ENCODE assay signal across 20 cellular contexts in genomic region chr12:52347016-52347415, GRCh38. TPM values are rescaled to one million over a fixed set of nuclear protein-coding genes. Genes with fewer than 3 reads are reported as not detected.
DNase-seq lines count a peak whose midpoint lies in the region; ATAC-seq, FAIRE-seq and TF ChIP-seq lines count a peak whose summit lies in the region.
"Had no signal": no experiment of that assay in that cellular context is flagged by ENCODE, and none has a peak within 500 bp of the region (broad histone marks: within the 10 kb centered on the region; RNA-seq: fewer than 3 reads in every experiment).

No MANE protein-coding gene starts in this region.

- no peaks in the 10 kb centered on the region for H3K9me3 ChIP-seq in HepG2 (ENCODE audit: low read length)
- H3K9me3 ChIP-seq in right lobe of liver: no peaks in the 10 kb centered on the region
- no peaks in the 10 kb centered on the region for H3K9me3 ChIP-seq in hepatocyte (ENCODE audit: low read depth)
- peaks cover 4% of the 10 kb centered on the region for H3K9me3 ChIP-seq in trophoblast cell (ENCODE audit: insufficient read depth, low read depth, low read length)
- no peaks in the 10 kb centered on the region for H3K9me3 ChIP-seq in neuronal stem cell (replicated peaks in 1 of 2; ENCODE audit: control insufficient read depth in 2 of 2, insufficient read depth in 1 of 2, low read depth in 1 of 2, low read length in 2 of 2)

- H3K4me3 ChIP-seq in HepG2 (replicated peaks in 1 of 3; ENCODE audit: insufficient read depth in 1 of 3, low read depth in 2 of 3, low read length in 3 of 3) (no peak overlapping the region), right lobe of liver (no peak overlapping the region), hepatocyte (no peak overlapping the region), trophoblast cell (ENCODE audit: low read depth, low read length) (no peak overlapping the region), neuronal stem cell (ENCODE audit: low read length in 2 of 2) (no peak overlapping the region)
- H3K4me3 ChIP-seq: A549 had no signal

- H2BK5ac ChIP-seq in trophoblast cell (ENCODE audit: low read depth, low read length, poor library complexity) (no peak overlapping the region), neuronal stem cell (ENCODE audit: low read length) (no peak overlapping the region)

- no peak for TF ChIP-seq CTCF in HepG2 (CRISPR knock-in tag; IDR thresholded peaks at IDR 0.05)
- TF ChIP-seq CTCF in right lobe of liver (IDR thresholded peaks at IDR 0.05): no peak
- no peak for TF ChIP-seq CTCF in hepatocyte (IDR thresholded peaks at IDR 0.05; ENCODE audit: poor library complexity)

- BruUV-seq in HepG2 (replicated peaks; lab: Mats Ljungman, UMichigan): no TSS peak

- H4K91ac ChIP-seq in trophoblast cell (ENCODE audit: low read depth, low read length): no peak overlapping the region
- no peak overlapping the region for H4K91ac ChIP-seq in neuronal stem cell (ENCODE audit: low read depth, low read length, poor library complexity)

- POLR2A ChIA-PET in HepG2 (lab: Yijun Ruan, JAX): no interaction called here

- 11% methylated on average over 6 of the region's 9 CpGs for WGBS in HepG2 (ENCODE audit: low lambda C conversion rate)
- 53% methylated on average over 3 of the region's 9 CpGs for WGBS in right lobe of liver (ENCODE audit: insufficient coverage, low coverage, low lambda C conversion rate, missing lambda C conversion rate)
- 74% methylated on average over 9 of the region's 9 CpGs for WGBS in hepatocyte (ENCODE audit: low lambda C conversion rate, missing lambda C conversion rate)
- no CpG with 5 or more reads among the region's 9 CpGs for WGBS in trophoblast cell (ENCODE audit: extremely low coverage, insufficient coverage, insufficient read length)
- WGBS in neuronal stem cell (ENCODE audit: extremely low coverage in 2 of 2, insufficient read length in 2 of 2, insufficient replicate concordance in 1 of 2), 2 donors: no CpG with 5 or more reads among the region's 9 CpGs

- no peak overlapping the region for H2BK15ac ChIP-seq in neuronal stem cell (ENCODE audit: low read length)

- H3K79me1 ChIP-seq in trophoblast cell (ENCODE audit: low read length) (no peaks in the 10 kb centered on the region), neuronal stem cell (ENCODE audit: low read depth, low read length) (no peaks in the 10 kb centered on the region)

- H4K20me1 ChIP-seq in HepG2 (ENCODE audit: insufficient read depth, low read length) (no peaks in the 10 kb centered on the region), hepatocyte (ENCODE audit: insufficient read depth, poor library complexity, severe bottlenecking) (no peaks in the 10 kb centered on the region)

- H3K9me2 ChIP-seq in hepatocyte (replicated peaks; ENCODE audit: insufficient read depth): no peaks in the 10 kb centered on the region

- in situ Hi-C loops in HepG2 (cut with HindIII; ENCODE audit: extremely low pct_ligation_motif_present, low pct_unique_long_range_greater_than_20kb): no loop called here

- H3K27me3 ChIP-seq in HepG2 (ENCODE audit: control insufficient read depth in 1 of 2, insufficient read depth in 2 of 2, low read length in 2 of 2): peaks cover 2 to 30% of the 10 kb centered on the region in 2 experiments
- no peaks in the 10 kb centered on the region for H3K27me3 ChIP-seq in right lobe of liver
- H3K27me3 ChIP-seq in hepatocyte: no peaks in the 10 kb centered on the region
- no peaks in the 10 kb centered on the region for H3K27me3 ChIP-seq in trophoblast cell (ENCODE audit: insufficient read depth, low read length)
- peaks cover 0 to 12% (median 2%) of the 10 kb centered on the region in 3 experiments for H3K27me3 ChIP-seq in neuronal stem cell (ENCODE audit: control insufficient read depth in 3 of 3, insufficient read depth in 3 of 3, low read depth in 1 of 3, low read length in 3 of 3)

- no peak overlapping the region for H3K23ac ChIP-seq in trophoblast cell (ENCODE audit: low read length)
- H3K23ac ChIP-seq in neuronal stem cell (ENCODE audit: low read depth, low read length, poor library complexity): no peak overlapping the region

- no peak for TF ChIP-seq EP300 in HepG2 (IDR thresholded peaks at IDR 0.05; ENCODE audit: low read depth in 2 of 2, low read length in 2 of 2)
- TF ChIP-seq EP300 in HepG2 (CRISPR knock-in tag; IDR thresholded peaks at IDR 0.05; ENCODE audit: borderline replicate concordance): no peak

- no peak overlapping the region for H3K9ac ChIP-seq in HepG2 (ENCODE audit: insufficient read depth, low read depth, low read length)
- no peak overlapping the region for H3K9ac ChIP-seq in trophoblast cell (ENCODE audit: low read length)
- H3K9ac ChIP-seq in neuronal stem cell (ENCODE audit: low read depth, low read length, poor library complexity): no peak overlapping the region

- H3K4me2 ChIP-seq in HepG2 (ENCODE audit: low read depth, low read length) (no peak overlapping the region), hepatocyte (no peak overlapping the region), trophoblast cell (ENCODE audit: low read length) (no peak overlapping the region), neuronal stem cell (ENCODE audit: insufficient read depth, low read length, poor library complexity, severe bottlenecking) (no peak overlapping the region)
- H3K4me2 ChIP-seq: A549 had no signal

- H2AK5ac ChIP-seq in trophoblast cell (ENCODE audit: low read length) (no peak overlapping the region), neuronal stem cell (ENCODE audit: low read depth, low read length) (no peak overlapping the region)

- H4K8ac ChIP-seq in trophoblast cell (ENCODE audit: low read depth, low read length): no peak overlapping the region
- H4K8ac ChIP-seq in neuronal stem cell (ENCODE audit: low read depth, low read length): no peak overlapping the region

- CTCF ChIA-PET in HepG2 (lab: Yijun Ruan, JAX; ENCODE audit: low intra/inter-chr PET ratio, low total read pairs): no interaction called here

- H3K79me2 ChIP-seq in HepG2 (ENCODE audit: insufficient read depth, low read length) (no peaks in the 10 kb centered on the region), hepatocyte (no peaks in the 10 kb centered on the region), trophoblast cell (ENCODE audit: control insufficient read depth, insufficient read depth, low read length, poor library complexity) (no peaks in the 10 kb centered on the region)

- no peak overlapping the region for H2AFZ ChIP-seq in HepG2 (ENCODE audit: low read length)
- no peak overlapping the region for H2AFZ ChIP-seq in hepatocyte
- no peak overlapping the region for H2AFZ ChIP-seq in trophoblast cell (ENCODE audit: insufficient read depth, low read length, poor library complexity)
- no peak overlapping the region for H2AFZ ChIP-seq in neuronal stem cell (ENCODE audit: low read length)

- H3K4ac ChIP-seq in trophoblast cell (ENCODE audit: low read depth, low read length): no peak overlapping the region
- H3K4ac ChIP-seq in neuronal stem cell (ENCODE audit: low read length): no peak overlapping the region

- intact Hi-C loops in HepG2 (cut with micrococcal nuclease; ENCODE audit: unreplicated experiment) (no loop called here), right lobe of liver (cut with DNase I) (no loop called here)

- DNase-seq in HepG2 (ENCODE audit: low spot score): no peak
- DNase-seq in right lobe of liver: no peak
- peak; percentile 32 for DNase-seq in hepatocyte (ENCODE audit: low spot score)
- no peak for DNase-seq in trophoblast cell
- no peak for DNase-seq in RPMI8226
- no peak for DNase-seq in neuronal stem cell (ENCODE audit: low spot score)
- DNase-seq: Calu3; CD4-positive, alpha-beta T cell; HCEC 1CT; NCI-H1417 treated with DMSO at 0.1 percent for 48 hours; NCI-H2029; NCI-H510A had no signal

- ATAC-seq in HepG2 (peak; percentile 39), right lobe of liver (no peak), HG02938 (IDR thresholded peaks at IDR 0.05; ENCODE audit: unreplicated experiment) (no peak), HG02588 (IDR thresholded peaks at IDR 0.05; ENCODE audit: unreplicated experiment) (no peak)

- H3K14ac ChIP-seq in trophoblast cell (ENCODE audit: low read length) (no peak overlapping the region), neuronal stem cell (ENCODE audit: low read length) (no peak overlapping the region)

- no peak for FAIRE-seq in HepG2 (lab: Jason Lieb, UNC)
- FAIRE-seq: A549, GM12891, GM19239, RCC 7860 had no signal

- H3K18ac ChIP-seq in trophoblast cell (ENCODE audit: low read length) (peak overlapping the region; percentile 25), neuronal stem cell (ENCODE audit: low read length) (no peak overlapping the region)

- no peak overlapping the region for H2BK12ac ChIP-seq in trophoblast cell (ENCODE audit: low read length)
- no peak overlapping the region for H2BK12ac ChIP-seq in neuronal stem cell (ENCODE audit: low read length)

- no peak overlapping the region for H3K27ac ChIP-seq in HepG2 (ENCODE audit: extremely low read length, insufficient read depth, low read length)
- no peak overlapping the region for H3K27ac ChIP-seq in right lobe of liver
- H3K27ac ChIP-seq in hepatocyte: peak overlapping the region; percentile 61
- no peak overlapping the region for H3K27ac ChIP-seq in trophoblast cell (ENCODE audit: low read depth, low read length)
- no peak overlapping the region for H3K27ac ChIP-seq in neuronal stem cell (replicated peaks; ENCODE audit: low read length)

- H3K4me1 ChIP-seq in HepG2 (ENCODE audit: insufficient read depth, low read length): peaks cover 10% of the 10 kb centered on the region
- H3K4me1 ChIP-seq in right lobe of liver: peaks cover 0 to 15% (median 0%) of the 10 kb centered on the region in 4 donors
- peaks cover 25% of the 10 kb centered on the region for H3K4me1 ChIP-seq in hepatocyte (ENCODE audit: insufficient read depth)
- H3K4me1 ChIP-seq in trophoblast cell (ENCODE audit: control insufficient read depth in 1 of 2, insufficient read depth in 2 of 2, low read length in 2 of 2): peaks cover 10 to 13% of the 10 kb centered on the region in 2 experiments
- no peaks in the 10 kb centered on the region for H3K4me1 ChIP-seq in neuronal stem cell (ENCODE audit: control insufficient read depth in 2 of 2, insufficient read depth in 1 of 2, low read depth in 1 of 2, low read length in 2 of 2)

- TF ChIP-seq POLR2A in HepG2 (IDR thresholded peaks at IDR 0.05; ENCODE audit: insufficient read depth in 1 of 2, low read depth in 2 of 2, low read length in 2 of 2) (no peak), right lobe of liver (IDR thresholded peaks at IDR 0.05) (no peak)

- H2BK120ac ChIP-seq in trophoblast cell (ENCODE audit: insufficient read depth, low read length, poor library complexity): no peak overlapping the region
- no peak overlapping the region for H2BK120ac ChIP-seq in neuronal stem cell (ENCODE audit: low read depth, low read length)

- H4K12ac ChIP-seq in trophoblast cell (ENCODE audit: low read depth, low read length): no peak overlapping the region

- TF ChIP-seq RAD21 in HepG2 (CRISPR knock-in tag; IDR thresholded peaks at IDR 0.05): no peak

- H3K36me3 ChIP-seq in HepG2 (replicated peaks in 1 of 2; ENCODE audit: control insufficient read depth in 1 of 2, insufficient read depth in 2 of 2, low read length in 2 of 2): no peaks in the 10 kb centered on the region
- H3K36me3 ChIP-seq in right lobe of liver: no peaks in the 10 kb centered on the region
- H3K36me3 ChIP-seq in hepatocyte (replicated peaks; ENCODE audit: insufficient read depth, low read depth): no peaks in the 10 kb centered on the region
- H3K36me3 ChIP-seq in trophoblast cell (ENCODE audit: control insufficient read depth in 1 of 2, insufficient read depth in 2 of 2, low read length in 2 of 2): no peaks in the 10 kb centered on the region
- no peaks in the 10 kb centered on the region for H3K36me3 ChIP-seq in neuronal stem cell (replicated peaks in 1 of 2; ENCODE audit: control insufficient read depth in 2 of 2, insufficient read depth in 2 of 2, low read length in 2 of 2)

RNA-seq across cellular contexts. Expression of gene KRT85, which starts 20.3 kb away (rescaled TPM):
- total RNA-seq in HepG2 (2016; rRNA removed; fragmentation: Illumina TruSeq; extraction: Trizol) (not detected in 2 replicates), right lobe of liver (not detected), hepatocyte (not detected in 2 replicates)
- total RNA-seq in HepG2 (2016; cell fraction: cytosol; rRNA removed; fragmentation: Illumina TruSeq; extraction: Trizol; ENCODE audit: low read depth): not detected in 2 replicates
- total RNA-seq in HepG2 (2016; cell fraction: insoluble cytoplasmic fraction; rRNA removed; fragmentation: Illumina TruSeq; extraction: Trizol): not detected in 2 replicates
- total RNA-seq in HepG2 (2016; cell fraction: membrane; rRNA removed; fragmentation: Illumina TruSeq; extraction: Trizol): not detected in 2 replicates
- total RNA-seq in HepG2 (2016; cell fraction: nucleus; rRNA removed; fragmentation: Illumina TruSeq; extraction: Trizol): not detected in 2 replicates
- polyA plus RNA-seq in HepG2 (2011; rRNA removed) (not detected in 2 replicates), hepatocyte (not detected in 2 replicates)
- polyA plus RNA-seq in HepG2 (2011; cell fraction: cytosol; rRNA removed): not detected in 2 replicates
- not detected in 2 replicates for polyA plus RNA-seq in HepG2 (2011; cell fraction: nucleus; rRNA removed)
- not detected in 2 replicates for polyA plus RNA-seq in HepG2 (2012)
- not detected in 2 replicates for polyA plus RNA-seq in HepG2 (2016; cell fraction: cytosol; fragmentation: Illumina TruSeq; extraction: Trizol; ENCODE audit: low read depth)
- polyA plus RNA-seq in HepG2 (2016; cell fraction: insoluble cytoplasmic fraction; fragmentation: Illumina TruSeq; extraction: Trizol; ENCODE audit: low read depth): not detected in 2 replicates
- not detected in 2 replicates for polyA plus RNA-seq in HepG2 (2016; cell fraction: membrane; fragmentation: Illumina TruSeq; extraction: Trizol; ENCODE audit: low read depth)
- polyA plus RNA-seq in HepG2 (2016; cell fraction: nucleus; fragmentation: Illumina TruSeq; extraction: Trizol; ENCODE audit: insufficient read depth, low read depth): not detected in 2 replicates
- polyA minus RNA-seq in HepG2 (2011; rRNA and poly(A)+ RNA removed; ENCODE audit: low replicate concordance): not detected in 2 replicates
- not detected in 2 replicates for polyA minus RNA-seq in HepG2 (2011; cell fraction: cytosol; rRNA and poly(A)+ RNA removed)
- not detected in 2 replicates for polyA minus RNA-seq in HepG2 (2011; cell fraction: nucleus; rRNA and poly(A)+ RNA removed)
- not detected in 2 replicates for polyA plus RNA-seq in trophoblast cell (2013)
- not detected for polyA plus RNA-seq in neuronal stem cell (2013, experiment 1 of 2)
- polyA plus RNA-seq in neuronal stem cell (2013, experiment 2 of 2): not detected
- total RNA-seq: Calu3; CD4-positive, alpha-beta T cell; LHCN-M2 had no signal
- polyA plus RNA-seq: IgD-negative memory B cell had no signal

RNA-seq across cellular contexts. Expression of gene KRT83, which starts 25.8 kb away (rescaled TPM):
- total RNA-seq in HepG2 (2016; rRNA removed; fragmentation: Illumina TruSeq; extraction: Trizol) (not detected in 2 replicates), right lobe of liver (not detected), hepatocyte (not detected in 2 replicates)
- total RNA-seq in HepG2 (2016; cell fraction: cytosol; rRNA removed; fragmentation: Illumina TruSeq; extraction: Trizol; ENCODE audit: low read depth): not detected in 2 replicates
- not detected in 2 replicates for total RNA-seq in HepG2 (2016; cell fraction: insoluble cytoplasmic fraction; rRNA removed; fragmentation: Illumina TruSeq; extraction: Trizol)
- not detected in 2 replicates for total RNA-seq in HepG2 (2016; cell fraction: membrane; rRNA removed; fragmentation: Illumina TruSeq; extraction: Trizol)
- not detected in 2 replicates for total RNA-seq in HepG2 (2016; cell fraction: nucleus; rRNA removed; fragmentation: Illumina TruSeq; extraction: Trizol)
- polyA plus RNA-seq in HepG2 (2011; rRNA removed) (not detected in 2 replicates), hepatocyte (not detected in 2 replicates)
- polyA plus RNA-seq in HepG2 (2011; cell fraction: cytosol; rRNA removed): not detected in 2 replicates
- polyA plus RNA-seq in HepG2 (2011; cell fraction: nucleus; rRNA removed): not detected in 2 replicates
- not detected in 2 replicates for polyA plus RNA-seq in HepG2 (2012)
- polyA plus RNA-seq in HepG2 (2016; cell fraction: cytosol; fragmentation: Illumina TruSeq; extraction: Trizol; ENCODE audit: low read depth): not detected in 2 replicates
- polyA plus RNA-seq in HepG2 (2016; cell fraction: insoluble cytoplasmic fraction; fragmentation: Illumina TruSeq; extraction: Trizol; ENCODE audit: low read depth): not detected in 2 replicates
- not detected in 2 replicates for polyA plus RNA-seq in HepG2 (2016; cell fraction: membrane; fragmentation: Illumina TruSeq; extraction: Trizol; ENCODE audit: low read depth)
- not detected in 2 replicates for polyA plus RNA-seq in HepG2 (2016; cell fraction: nucleus; fragmentation: Illumina TruSeq; extraction: Trizol; ENCODE audit: insufficient read depth, low read depth)
- 0.98 TPM in 1 of 2 replicates, not detected in the other for polyA minus RNA-seq in HepG2 (2011; rRNA and poly(A)+ RNA removed; ENCODE audit: low replicate concordance)
- not detected in 2 replicates for polyA minus RNA-seq in HepG2 (2011; cell fraction: cytosol; rRNA and poly(A)+ RNA removed)
- not detected in 2 replicates for polyA minus RNA-seq in HepG2 (2011; cell fraction: nucleus; rRNA and poly(A)+ RNA removed)
- not detected in 2 replicates for polyA plus RNA-seq in trophoblast cell (2013)
- polyA plus RNA-seq in neuronal stem cell (2013, experiment 1 of 2): not detected
- not detected for polyA plus RNA-seq in neuronal stem cell (2013, experiment 2 of 2)
- total RNA-seq: Calu3; CD4-positive, alpha-beta T cell; LHCN-M2 had no signal
- polyA plus RNA-seq: IgD-negative memory B cell had no signal

RNA-seq across cellular contexts. Expression of gene KRT84, which starts 38.4 kb away (rescaled TPM):
- not detected in 2 replicates for total RNA-seq in HepG2 (2016; rRNA removed; fragmentation: Illumina TruSeq; extraction: Trizol)
- not detected in 2 replicates for total RNA-seq in HepG2 (2016; cell fraction: cytosol; rRNA removed; fragmentation: Illumina TruSeq; extraction: Trizol; ENCODE audit: low read depth)
- not detected in 2 replicates for total RNA-seq in HepG2 (2016; cell fraction: insoluble cytoplasmic fraction; rRNA removed; fragmentation: Illumina TruSeq; extraction: Trizol)
- not detected in 2 replicates for total RNA-seq in HepG2 (2016; cell fraction: membrane; rRNA removed; fragmentation: Illumina TruSeq; extraction: Trizol)
- total RNA-seq in HepG2 (2016; cell fraction: nucleus; rRNA removed; fragmentation: Illumina TruSeq; extraction: Trizol): not detected in 2 replicates
- polyA plus RNA-seq in HepG2 (2011; rRNA removed): not detected in 2 replicates
- not detected in 2 replicates for polyA plus RNA-seq in HepG2 (2011; cell fraction: cytosol; rRNA removed)
- not detected in 2 replicates for polyA plus RNA-seq in HepG2 (2011; cell fraction: nucleus; rRNA removed)
- polyA plus RNA-seq in HepG2 (2012): not detected in 2 replicates
- not detected in 2 replicates for polyA plus RNA-seq in HepG2 (2016; cell fraction: cytosol; fragmentation: Illumina TruSeq; extraction: Trizol; ENCODE audit: low read depth)
- polyA plus RNA-seq in HepG2 (2016; cell fraction: insoluble cytoplasmic fraction; fragmentation: Illumina TruSeq; extraction: Trizol; ENCODE audit: low read depth): not detected in 2 replicates
- not detected in 2 replicates for polyA plus RNA-seq in HepG2 (2016; cell fraction: membrane; fragmentation: Illumina TruSeq; extraction: Trizol; ENCODE audit: low read depth)
- not detected in 2 replicates for polyA plus RNA-seq in HepG2 (2016; cell fraction: nucleus; fragmentation: Illumina TruSeq; extraction: Trizol; ENCODE audit: insufficient read depth, low read depth)
- not detected in 2 replicates for polyA minus RNA-seq in HepG2 (2011; rRNA and poly(A)+ RNA removed; ENCODE audit: low replicate concordance)
- not detected in 2 replicates for polyA minus RNA-seq in HepG2 (2011; cell fraction: cytosol; rRNA and poly(A)+ RNA removed)
- polyA minus RNA-seq in HepG2 (2011; cell fraction: nucleus; rRNA and poly(A)+ RNA removed): not detected in 2 replicates
- not detected for total RNA-seq in right lobe of liver
- total RNA-seq in hepatocyte: not detected in 2 replicates
- polyA plus RNA-seq in hepatocyte: not detected in 2 replicates
- not detected in 2 replicates for polyA plus RNA-seq in trophoblast cell (2013)
- not detected for polyA plus RNA-seq in neuronal stem cell (2013, experiment 1 of 2)
- polyA plus RNA-seq in neuronal stem cell (2013, experiment 2 of 2): not detected
- total RNA-seq: Calu3; CD4-positive, alpha-beta T cell; LHCN-M2 had no signal
- polyA plus RNA-seq: A549, IgD-negative memory B cell had no signal

RNA-seq across cellular contexts. Expression of gene KRT81, which starts 55.7 kb away (rescaled TPM):
- not detected in 2 replicates for total RNA-seq in HepG2 (2016; rRNA removed; fragmentation: Illumina TruSeq; extraction: Trizol)
- not detected in 2 replicates for total RNA-seq in HepG2 (2016; cell fraction: cytosol; rRNA removed; fragmentation: Illumina TruSeq; extraction: Trizol; ENCODE audit: low read depth)
- total RNA-seq in HepG2 (2016; cell fraction: insoluble cytoplasmic fraction; rRNA removed; fragmentation: Illumina TruSeq; extraction: Trizol): not detected in 2 replicates
- not detected in 2 replicates for total RNA-seq in HepG2 (2016; cell fraction: membrane; rRNA removed; fragmentation: Illumina TruSeq; extraction: Trizol)
- total RNA-seq in HepG2 (2016; cell fraction: nucleus; rRNA removed; fragmentation: Illumina TruSeq; extraction: Trizol): not detected in 2 replicates
- not detected in 2 replicates for polyA plus RNA-seq in HepG2 (2011; rRNA removed)
- polyA plus RNA-seq in HepG2 (2011; cell fraction: cytosol; rRNA removed): 0.03 TPM in 1 of 2 replicates, not detected in the other
- not detected in 2 replicates for polyA plus RNA-seq in HepG2 (2011; cell fraction: nucleus; rRNA removed)
- not detected in 2 replicates for polyA plus RNA-seq in HepG2 (2012)
- polyA plus RNA-seq in HepG2 (2016; cell fraction: cytosol; fragmentation: Illumina TruSeq; extraction: Trizol; ENCODE audit: low read depth): 0.08 TPM in 1 of 2 replicates, not detected in the other
- polyA plus RNA-seq in HepG2 (2016; cell fraction: insoluble cytoplasmic fraction; fragmentation: Illumina TruSeq; extraction: Trizol; ENCODE audit: low read depth): not detected in 2 replicates
- not detected in 2 replicates for polyA plus RNA-seq in HepG2 (2016; cell fraction: membrane; fragmentation: Illumina TruSeq; extraction: Trizol; ENCODE audit: low read depth)
- not detected in 2 replicates for polyA plus RNA-seq in HepG2 (2016; cell fraction: nucleus; fragmentation: Illumina TruSeq; extraction: Trizol; ENCODE audit: insufficient read depth, low read depth)
- polyA minus RNA-seq in HepG2 (2011; rRNA and poly(A)+ RNA removed; ENCODE audit: low replicate concordance): 0.23 TPM in 1 of 2 replicates, not detected in the other
- polyA minus RNA-seq in HepG2 (2011; cell fraction: cytosol; rRNA and poly(A)+ RNA removed): not detected in 2 replicates
- not detected in 2 replicates for polyA minus RNA-seq in HepG2 (2011; cell fraction: nucleus; rRNA and poly(A)+ RNA removed)
- total RNA-seq in right lobe of liver: under 1 TPM in 1 of 6 experiments, not detected in 5; 0.13 TPM
- total RNA-seq in hepatocyte: not detected in 2 replicates
- not detected in 2 replicates for polyA plus RNA-seq in hepatocyte
- 0.10 and 0.15 TPM in 2 replicates for polyA plus RNA-seq in trophoblast cell (2013)
- polyA plus RNA-seq in neuronal stem cell (2013, experiment 1 of 2): 0.03 TPM
- polyA plus RNA-seq in neuronal stem cell (2013, experiment 2 of 2): not detected
- total RNA-seq: CD4-positive, alpha-beta T cell had no signal
- polyA plus RNA-seq: IgD-negative memory B cell had no signal

RNA-seq across cellular contexts. Expression of gene KRT82, which starts 59.1 kb away (rescaled TPM):
- total RNA-seq in HepG2 (2016; rRNA removed; fragmentation: Illumina TruSeq; extraction: Trizol): not detected in 2 replicates
- total RNA-seq in HepG2 (2016; cell fraction: cytosol; rRNA removed; fragmentation: Illumina TruSeq; extraction: Trizol; ENCODE audit: low read depth): not detected in 2 replicates
- total RNA-seq in HepG2 (2016; cell fraction: insoluble cytoplasmic fraction; rRNA removed; fragmentation: Illumina TruSeq; extraction: Trizol): not detected in 2 replicates
- not detected in 2 replicates for total RNA-seq in HepG2 (2016; cell fraction: membrane; rRNA removed; fragmentation: Illumina TruSeq; extraction: Trizol)
- not detected in 2 replicates for total RNA-seq in HepG2 (2016; cell fraction: nucleus; rRNA removed; fragmentation: Illumina TruSeq; extraction: Trizol)
- not detected in 2 replicates for polyA plus RNA-seq in HepG2 (2011; rRNA removed)
- not detected in 2 replicates for polyA plus RNA-seq in HepG2 (2011; cell fraction: cytosol; rRNA removed)
- not detected in 2 replicates for polyA plus RNA-seq in HepG2 (2011; cell fraction: nucleus; rRNA removed)
- polyA plus RNA-seq in HepG2 (2012): not detected in 2 replicates
- not detected in 2 replicates for polyA plus RNA-seq in HepG2 (2016; cell fraction: cytosol; fragmentation: Illumina TruSeq; extraction: Trizol; ENCODE audit: low read depth)
- polyA plus RNA-seq in HepG2 (2016; cell fraction: insoluble cytoplasmic fraction; fragmentation: Illumina TruSeq; extraction: Trizol; ENCODE audit: low read depth): not detected in 2 replicates
- polyA plus RNA-seq in HepG2 (2016; cell fraction: membrane; fragmentation: Illumina TruSeq; extraction: Trizol; ENCODE audit: low read depth): not detected in 2 replicates
- not detected in 2 replicates for polyA plus RNA-seq in HepG2 (2016; cell fraction: nucleus; fragmentation: Illumina TruSeq; extraction: Trizol; ENCODE audit: insufficient read depth, low read depth)
- not detected in 2 replicates for polyA minus RNA-seq in HepG2 (2011; rRNA and poly(A)+ RNA removed; ENCODE audit: low replicate concordance)
- not detected in 2 replicates for polyA minus RNA-seq in HepG2 (2011; cell fraction: cytosol; rRNA and poly(A)+ RNA removed)
- polyA minus RNA-seq in HepG2 (2011; cell fraction: nucleus; rRNA and poly(A)+ RNA removed): not detected in 2 replicates
- total RNA-seq in right lobe of liver: not detected
- total RNA-seq in hepatocyte: not detected in 2 replicates
- polyA plus RNA-seq in hepatocyte: not detected in 2 replicates
- 0.01 TPM in 2 replicates for polyA plus RNA-seq in trophoblast cell (2013)
- polyA plus RNA-seq in neuronal stem cell (2013, experiment 1 of 2): not detected
- not detected for polyA plus RNA-seq in neuronal stem cell (2013, experiment 2 of 2)
- total RNA-seq: Calu3; CD4-positive, alpha-beta T cell; LHCN-M2 had no signal
- polyA plus RNA-seq: A549, IgD-negative memory B cell had no signal
